1 cellular context compared by ENCODE assay signal in the genomic region with DNA sequence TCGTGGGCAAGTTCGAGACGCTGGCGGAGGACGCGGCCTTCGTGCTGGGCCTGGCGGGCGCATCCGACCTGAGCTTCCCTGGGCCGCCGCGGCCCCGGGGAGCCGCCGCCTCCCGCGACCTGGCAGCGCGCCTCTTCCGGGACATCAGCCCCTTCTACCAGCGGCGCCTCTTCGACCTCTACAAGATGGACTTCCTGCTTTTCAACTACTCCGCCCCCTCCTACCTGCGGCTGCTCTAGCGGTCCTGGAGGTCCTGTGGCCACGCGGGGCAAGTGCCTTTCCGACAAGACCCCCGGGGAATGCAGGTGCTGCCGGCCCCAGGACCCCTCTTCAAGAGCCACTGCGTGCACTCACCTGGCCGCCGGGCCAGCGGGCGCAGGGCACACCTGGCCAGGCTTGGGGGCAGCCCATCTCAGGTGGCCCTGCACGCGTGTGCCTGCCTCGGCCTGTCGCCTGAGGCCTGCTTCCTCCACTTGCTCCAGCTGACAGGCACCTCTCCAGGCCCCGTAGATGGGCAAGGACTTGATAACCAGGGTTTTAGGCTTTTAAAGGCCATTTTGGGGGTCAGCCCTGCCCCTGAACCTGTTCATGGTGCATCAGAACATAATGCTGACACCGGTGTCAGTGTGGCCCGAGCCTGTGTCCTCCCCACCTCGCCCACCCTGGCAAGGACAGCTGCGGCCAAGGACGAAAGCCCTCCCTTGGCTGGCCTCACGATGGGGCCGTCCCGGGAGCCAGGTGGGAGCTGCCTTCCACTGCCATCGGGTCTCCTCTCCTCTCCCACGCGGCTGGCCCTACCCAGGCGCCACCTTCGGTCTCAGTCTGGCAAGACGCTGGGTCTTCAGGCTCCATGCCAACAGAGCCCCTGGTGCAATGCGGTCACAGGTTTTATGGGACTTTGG.
TF ChIP-seq lines count a peak whose summit lies in the region.

No MANE protein-coding gene starts in this region.

TF ChIP-seq in WTC11, 78 proteins besides CTCF, POLR2A, EP300 and RAD21 (continued from another document):
- TF ChIP-seq, protein P1, sequence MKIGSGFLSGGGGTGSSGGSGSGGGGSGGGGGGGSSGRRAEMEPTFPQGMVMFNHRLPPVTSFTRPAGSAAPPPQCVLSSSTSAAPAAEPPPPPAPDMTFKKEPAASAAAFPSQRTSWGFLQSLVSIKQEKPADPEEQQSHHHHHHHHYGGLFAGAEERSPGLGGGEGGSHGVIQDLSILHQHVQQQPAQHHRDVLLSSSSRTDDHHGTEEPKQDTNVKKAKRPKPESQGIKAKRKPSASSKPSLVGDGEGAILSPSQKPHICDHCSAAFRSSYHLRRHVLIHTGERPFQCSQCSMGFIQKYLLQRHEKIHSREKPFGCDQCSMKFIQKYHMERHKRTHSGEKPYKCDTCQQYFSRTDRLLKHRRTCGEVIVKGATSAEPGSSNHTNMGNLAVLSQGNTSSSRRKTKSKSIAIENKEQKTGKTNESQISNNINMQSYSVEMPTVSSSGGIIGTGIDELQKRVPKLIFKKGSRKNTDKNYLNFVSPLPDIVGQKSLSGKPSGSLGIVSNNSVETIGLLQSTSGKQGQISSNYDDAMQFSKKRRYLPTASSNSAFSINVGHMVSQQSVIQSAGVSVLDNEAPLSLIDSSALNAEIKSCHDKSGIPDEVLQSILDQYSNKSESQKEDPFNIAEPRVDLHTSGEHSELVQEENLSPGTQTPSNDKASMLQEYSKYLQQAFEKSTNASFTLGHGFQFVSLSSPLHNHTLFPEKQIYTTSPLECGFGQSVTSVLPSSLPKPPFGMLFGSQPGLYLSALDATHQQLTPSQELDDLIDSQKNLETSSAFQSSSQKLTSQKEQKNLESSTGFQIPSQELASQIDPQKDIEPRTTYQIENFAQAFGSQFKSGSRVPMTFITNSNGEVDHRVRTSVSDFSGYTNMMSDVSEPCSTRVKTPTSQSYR (CRISPR knock-in tag; IDR thresholded peaks at IDR 0.05), result no peak
- TF ChIP-seq, protein P2, sequence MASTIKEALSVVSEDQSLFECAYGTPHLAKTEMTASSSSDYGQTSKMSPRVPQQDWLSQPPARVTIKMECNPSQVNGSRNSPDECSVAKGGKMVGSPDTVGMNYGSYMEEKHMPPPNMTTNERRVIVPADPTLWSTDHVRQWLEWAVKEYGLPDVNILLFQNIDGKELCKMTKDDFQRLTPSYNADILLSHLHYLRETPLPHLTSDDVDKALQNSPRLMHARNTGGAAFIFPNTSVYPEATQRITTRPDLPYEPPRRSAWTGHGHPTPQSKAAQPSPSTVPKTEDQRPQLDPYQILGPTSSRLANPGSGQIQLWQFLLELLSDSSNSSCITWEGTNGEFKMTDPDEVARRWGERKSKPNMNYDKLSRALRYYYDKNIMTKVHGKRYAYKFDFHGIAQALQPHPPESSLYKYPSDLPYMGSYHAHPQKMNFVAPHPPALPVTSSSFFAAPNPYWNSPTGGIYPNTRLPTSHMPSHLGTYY (CRISPR knock-in tag; IDR thresholded peaks at IDR 0.05), result no peak
- TF ChIP-seq GABPB1 (CRISPR knock-in tag; IDR thresholded peaks at IDR 0.05) (no peak), IRF2 (CRISPR knock-in tag; IDR thresholded peaks at IDR 0.05; ENCODE audit: borderline replicate concordance, low read depth) (no peak), CREB1 (CRISPR knock-in tag; IDR thresholded peaks at IDR 0.05) (no peak), ZNF138 (CRISPR knock-in tag; conservative IDR thresholded peaks at IDR 0.05) (no peak)
- TF ChIP-seq, protein P3, sequence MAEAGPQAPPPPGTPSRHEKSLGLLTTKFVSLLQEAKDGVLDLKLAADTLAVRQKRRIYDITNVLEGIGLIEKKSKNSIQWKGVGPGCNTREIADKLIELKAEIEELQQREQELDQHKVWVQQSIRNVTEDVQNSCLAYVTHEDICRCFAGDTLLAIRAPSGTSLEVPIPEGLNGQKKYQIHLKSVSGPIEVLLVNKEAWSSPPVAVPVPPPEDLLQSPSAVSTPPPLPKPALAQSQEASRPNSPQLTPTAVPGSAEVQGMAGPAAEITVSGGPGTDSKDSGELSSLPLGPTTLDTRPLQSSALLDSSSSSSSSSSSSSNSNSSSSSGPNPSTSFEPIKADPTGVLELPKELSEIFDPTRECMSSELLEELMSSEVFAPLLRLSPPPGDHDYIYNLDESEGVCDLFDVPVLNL (CRISPR knock-in tag; IDR thresholded peaks at IDR 0.05; ENCODE audit: borderline replicate concordance, low read depth), result no peak
- TF ChIP-seq, protein P4, sequence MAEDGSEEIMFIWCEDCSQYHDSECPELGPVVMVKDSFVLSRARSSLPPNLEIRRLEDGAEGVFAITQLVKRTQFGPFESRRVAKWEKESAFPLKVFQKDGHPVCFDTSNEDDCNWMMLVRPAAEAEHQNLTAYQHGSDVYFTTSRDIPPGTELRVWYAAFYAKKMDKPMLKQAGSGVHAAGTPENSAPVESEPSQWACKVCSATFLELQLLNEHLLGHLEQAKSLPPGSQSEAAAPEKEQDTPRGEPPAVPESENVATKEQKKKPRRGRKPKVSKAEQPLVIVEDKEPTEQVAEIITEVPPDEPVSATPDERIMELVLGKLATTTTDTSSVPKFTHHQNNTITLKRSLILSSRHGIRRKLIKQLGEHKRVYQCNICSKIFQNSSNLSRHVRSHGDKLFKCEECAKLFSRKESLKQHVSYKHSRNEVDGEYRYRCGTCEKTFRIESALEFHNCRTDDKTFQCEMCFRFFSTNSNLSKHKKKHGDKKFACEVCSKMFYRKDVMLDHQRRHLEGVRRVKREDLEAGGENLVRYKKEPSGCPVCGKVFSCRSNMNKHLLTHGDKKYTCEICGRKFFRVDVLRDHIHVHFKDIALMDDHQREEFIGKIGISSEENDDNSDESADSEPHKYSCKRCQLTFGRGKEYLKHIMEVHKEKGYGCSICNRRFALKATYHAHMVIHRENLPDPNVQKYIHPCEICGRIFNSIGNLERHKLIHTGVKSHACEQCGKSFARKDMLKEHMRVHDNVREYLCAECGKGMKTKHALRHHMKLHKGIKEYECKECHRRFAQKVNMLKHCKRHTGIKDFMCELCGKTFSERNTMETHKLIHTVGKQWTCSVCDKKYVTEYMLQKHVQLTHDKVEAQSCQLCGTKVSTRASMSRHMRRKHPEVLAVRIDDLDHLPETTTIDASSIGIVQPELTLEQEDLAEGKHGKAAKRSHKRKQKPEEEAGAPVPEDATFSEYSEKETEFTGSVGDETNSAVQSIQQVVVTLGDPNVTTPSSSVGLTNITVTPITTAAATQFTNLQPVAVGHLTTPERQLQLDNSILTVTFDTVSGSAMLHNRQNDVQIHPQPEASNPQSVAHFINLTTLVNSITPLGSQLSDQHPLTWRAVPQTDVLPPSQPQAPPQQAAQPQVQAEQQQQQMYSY (CRISPR knock-in tag; IDR thresholded peaks at IDR 0.05), result no peak
- TF ChIP-seq, protein P5, sequence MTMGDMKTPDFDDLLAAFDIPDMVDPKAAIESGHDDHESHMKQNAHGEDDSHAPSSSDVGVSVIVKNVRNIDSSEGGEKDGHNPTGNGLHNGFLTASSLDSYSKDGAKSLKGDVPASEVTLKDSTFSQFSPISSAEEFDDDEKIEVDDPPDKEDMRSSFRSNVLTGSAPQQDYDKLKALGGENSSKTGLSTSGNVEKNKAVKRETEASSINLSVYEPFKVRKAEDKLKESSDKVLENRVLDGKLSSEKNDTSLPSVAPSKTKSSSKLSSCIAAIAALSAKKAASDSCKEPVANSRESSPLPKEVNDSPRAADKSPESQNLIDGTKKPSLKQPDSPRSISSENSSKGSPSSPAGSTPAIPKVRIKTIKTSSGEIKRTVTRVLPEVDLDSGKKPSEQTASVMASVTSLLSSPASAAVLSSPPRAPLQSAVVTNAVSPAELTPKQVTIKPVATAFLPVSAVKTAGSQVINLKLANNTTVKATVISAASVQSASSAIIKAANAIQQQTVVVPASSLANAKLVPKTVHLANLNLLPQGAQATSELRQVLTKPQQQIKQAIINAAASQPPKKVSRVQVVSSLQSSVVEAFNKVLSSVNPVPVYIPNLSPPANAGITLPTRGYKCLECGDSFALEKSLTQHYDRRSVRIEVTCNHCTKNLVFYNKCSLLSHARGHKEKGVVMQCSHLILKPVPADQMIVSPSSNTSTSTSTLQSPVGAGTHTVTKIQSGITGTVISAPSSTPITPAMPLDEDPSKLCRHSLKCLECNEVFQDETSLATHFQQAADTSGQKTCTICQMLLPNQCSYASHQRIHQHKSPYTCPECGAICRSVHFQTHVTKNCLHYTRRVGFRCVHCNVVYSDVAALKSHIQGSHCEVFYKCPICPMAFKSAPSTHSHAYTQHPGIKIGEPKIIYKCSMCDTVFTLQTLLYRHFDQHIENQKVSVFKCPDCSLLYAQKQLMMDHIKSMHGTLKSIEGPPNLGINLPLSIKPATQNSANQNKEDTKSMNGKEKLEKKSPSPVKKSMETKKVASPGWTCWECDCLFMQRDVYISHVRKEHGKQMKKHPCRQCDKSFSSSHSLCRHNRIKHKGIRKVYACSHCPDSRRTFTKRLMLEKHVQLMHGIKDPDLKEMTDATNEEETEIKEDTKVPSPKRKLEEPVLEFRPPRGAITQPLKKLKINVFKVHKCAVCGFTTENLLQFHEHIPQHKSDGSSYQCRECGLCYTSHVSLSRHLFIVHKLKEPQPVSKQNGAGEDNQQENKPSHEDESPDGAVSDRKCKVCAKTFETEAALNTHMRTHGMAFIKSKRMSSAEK (CRISPR knock-in tag; IDR thresholded peaks at IDR 0.05; ENCODE audit: borderline replicate concordance), result no peak
